In genomic region chr2:73168348-73168747, GRCh38 we compare ENCODE assay signal across 10 cellular contexts. TPM values are rescaled to one million over a fixed set of nuclear protein-coding genes. Genes with fewer than 3 reads are reported as not detected.
"Had no signal": no experiment of that assay in that cellular context is flagged by ENCODE, and none has a peak within 500 bp of the region (broad histone marks: within the 10 kb centered on the region; RNA-seq: fewer than 3 reads in every experiment).

No MANE protein-coding gene starts in this region.

RNA-seq across cellular contexts. Expression of gene NOTO, which starts 34.0 kb away (rescaled TPM):
- total RNA-seq: OCI-LY7, PC-9, Peyer's patch, Right ventricle myocardium inferior, Right ventricle myocardium superior, RPMI7951, SJCRH30, SJSA1, SK-MEL-5 had no signal
- polyA plus RNA-seq: SK-N-SH had no signal
